Comparison of ENCODE assay signal across 17 cellular contexts in the genomic region with DNA sequence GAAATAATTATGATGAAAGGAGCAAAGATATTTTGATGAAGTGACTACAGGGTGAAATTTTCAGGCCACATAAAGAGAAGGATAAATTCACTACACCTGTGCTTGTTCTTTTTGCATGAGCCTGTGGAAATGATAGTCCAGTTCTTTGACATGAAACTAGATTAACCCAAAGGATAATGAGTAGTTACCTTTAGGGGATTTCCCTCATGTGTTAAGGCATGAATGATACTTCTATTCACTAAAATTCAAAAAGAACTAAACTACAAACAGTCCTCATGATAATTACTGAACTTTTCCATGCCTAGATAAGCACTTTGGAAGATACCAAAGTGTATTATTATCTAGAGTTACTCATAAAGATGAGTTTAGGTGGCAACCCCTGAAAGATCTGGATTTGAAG.
DNase-seq lines count a peak whose midpoint lies in the region; ATAC-seq and FAIRE-seq lines count a peak whose summit lies in the region.
"Had no signal": no experiment of that assay in that cellular context is flagged by ENCODE, and none has a peak within 500 bp of the region (broad histone marks: within the 10 kb centered on the region; RNA-seq: fewer than 3 reads in every experiment).

No MANE protein-coding gene starts in this region.

- H3K36me3 Mint-ChIP-seq in activated T-cell treated with anti-CD3 and anti-CD28 coated beads, Interleukin-2, amount 50 U/mL, for 72 hours (ENCODE audit: insufficient read depth in 2 of 2): peaks cover 6 to 17% of the 10 kb centered on the region in 2 donors
- no peaks in the 10 kb centered on the region for H3K36me3 Mint-ChIP-seq in activated T-helper 17 cell treated with anti-CD3 and anti-CD28 coated beads, Interleukin-2, amount 50 U/mL, for 72 hours (ENCODE audit: low read depth)

- FAIRE-seq in GM18507 (lab: Jason Lieb, UNC): peak; percentile 31

- no peak overlapping the region for H3K4me3 Mint-ChIP-seq in activated T-cell treated with anti-CD3 and anti-CD28 coated beads, Interleukin-2, amount 50 U/mL, for 72 hours
- no peak overlapping the region for H3K4me3 Mint-ChIP-seq in activated T-helper 17 cell treated with anti-CD3 and anti-CD28 coated beads, Interleukin-2, amount 50 U/mL, for 72 hours
- H3K4me3 Mint-ChIP-seq: B cell; CD4-positive, alpha-beta T cell had no signal

- DNase-seq in activated T-cell treated with anti-CD3 and anti-CD28 coated beads, Interleukin-2, amount 50 U/mL, for 72 hours: no peak
- DNase-seq in activated T-cell treated with anti-CD3 and anti-CD28 coated beads, Interleukin-2, amount 50 U/mL, for 1 hour: no peak
- DNase-seq in GM18507 (ENCODE audit: extremely low spot score, insufficient read length, low read depth): no peak
- DNase-seq in stimulated activated naive CD8-positive, alpha-beta T cell treated with anti-CD3 and anti-CD28 coated beads, Interleukin-15, Interleukin-2, amounts not matched to agents 100 U/mL and 50 U/mL, for 24 hours: no peak
- no peak for DNase-seq in NCI-H1092 treated with DMSO at 0.1 percent for 48 hours (lab: John Stamatoyannopoulos, UW)
- DNase-seq: ACHN; CD4-positive, alpha-beta T cell; H7; Kasumi-1; NCI-H1436 treated with DMSO at 0.1 percent for 48 hours; NCI-H2081 treated with DMSO at 0.1 percent for 48 hours; NCI-H226; NCI-H526; RPMI8226 had no signal

- H3K27me3 Mint-ChIP-seq in activated T-cell treated with anti-CD3 and anti-CD28 coated beads, Interleukin-2, amount 50 U/mL, for 72 hours (ENCODE audit: low read depth): no peaks in the 10 kb centered on the region
- H3K27me3 Mint-ChIP-seq in activated T-helper 17 cell treated with anti-CD3 and anti-CD28 coated beads, Interleukin-2, amount 50 U/mL, for 72 hours: no peaks in the 10 kb centered on the region
- H3K27me3 Mint-ChIP-seq: B cell; CD4-positive, alpha-beta T cell had no signal

- ATAC-seq in activated T-cell treated with anti-CD3 and anti-CD28 coated beads, Interleukin-2, amount 50 U/mL, for 72 hours (replicated peaks in 1 of 2): peak; percentile 41 to 56
- ATAC-seq in activated T-helper 17 cell treated with anti-CD3 and anti-CD28 coated beads, Interleukin-2, amount 50 U/mL, for 72 hours (replicated peaks): peak; percentile 59
- ATAC-seq in stimulated activated naive CD8-positive, alpha-beta T cell treated with anti-CD3 and anti-CD28 coated beads, Interleukin-15, Interleukin-2, amounts not matched to agents 100 U/mL and 50 U/mL, for 24 hours: peak; percentile 58
- ATAC-seq in HG02642 (IDR thresholded peaks at IDR 0.05; ENCODE audit: poor library complexity, unreplicated experiment): no peak

- H3K9me3 Mint-ChIP-seq in activated T-cell treated with anti-CD3 and anti-CD28 coated beads, Interleukin-2, amount 50 U/mL, for 72 hours: peaks cover 0 to 10% of the 10 kb centered on the region in 2 donors
- no peaks in the 10 kb centered on the region for H3K9me3 Mint-ChIP-seq in activated T-helper 17 cell treated with anti-CD3 and anti-CD28 coated beads, Interleukin-2, amount 50 U/mL, for 72 hours
- H3K9me3 Mint-ChIP-seq: CD4-positive, alpha-beta T cell had no signal

- no peak overlapping the region for H3K27ac Mint-ChIP-seq in activated T-cell treated with anti-CD3 and anti-CD28 coated beads, Interleukin-2, amount 50 U/mL, for 72 hours
- H3K27ac Mint-ChIP-seq in activated T-helper 17 cell treated with anti-CD3 and anti-CD28 coated beads, Interleukin-2, amount 50 U/mL, for 72 hours: no peak overlapping the region
- H3K27ac Mint-ChIP-seq: B cell; CD4-positive, alpha-beta T cell had no signal

- H3K4me1 Mint-ChIP-seq in activated T-cell treated with anti-CD3 and anti-CD28 coated beads, Interleukin-2, amount 50 U/mL, for 72 hours (ENCODE audit: low read depth): peaks cover 50% of the 10 kb centered on the region
- peaks cover 9% of the 10 kb centered on the region for H3K4me1 Mint-ChIP-seq in activated T-helper 17 cell treated with anti-CD3 and anti-CD28 coated beads, Interleukin-2, amount 50 U/mL, for 72 hours
